Comparison of ENCODE assay signal across 1 cellular context in genomic region chr21:34074283-34075098, GRCh38.
TF ChIP-seq lines count a peak whose summit lies in the region.

No MANE protein-coding gene starts in this region.

TF ChIP-seq in K562, 482 proteins besides CTCF, POLR2A, EP300 and RAD21 (continued from another document and continues in another):
- TF ChIP-seq, protein P1, sequence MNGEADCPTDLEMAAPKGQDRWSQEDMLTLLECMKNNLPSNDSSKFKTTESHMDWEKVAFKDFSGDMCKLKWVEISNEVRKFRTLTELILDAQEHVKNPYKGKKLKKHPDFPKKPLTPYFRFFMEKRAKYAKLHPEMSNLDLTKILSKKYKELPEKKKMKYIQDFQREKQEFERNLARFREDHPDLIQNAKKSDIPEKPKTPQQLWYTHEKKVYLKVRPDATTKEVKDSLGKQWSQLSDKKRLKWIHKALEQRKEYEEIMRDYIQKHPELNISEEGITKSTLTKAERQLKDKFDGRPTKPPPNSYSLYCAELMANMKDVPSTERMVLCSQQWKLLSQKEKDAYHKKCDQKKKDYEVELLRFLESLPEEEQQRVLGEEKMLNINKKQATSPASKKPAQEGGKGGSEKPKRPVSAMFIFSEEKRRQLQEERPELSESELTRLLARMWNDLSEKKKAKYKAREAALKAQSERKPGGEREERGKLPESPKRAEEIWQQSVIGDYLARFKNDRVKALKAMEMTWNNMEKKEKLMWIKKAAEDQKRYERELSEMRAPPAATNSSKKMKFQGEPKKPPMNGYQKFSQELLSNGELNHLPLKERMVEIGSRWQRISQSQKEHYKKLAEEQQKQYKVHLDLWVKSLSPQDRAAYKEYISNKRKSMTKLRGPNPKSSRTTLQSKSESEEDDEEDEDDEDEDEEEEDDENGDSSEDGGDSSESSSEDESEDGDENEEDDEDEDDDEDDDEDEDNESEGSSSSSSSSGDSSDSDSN (IDR thresholded peaks at IDR 0.05; ENCODE audit: borderline replicate concordance in 1 of 2, low read depth in 2 of 2, low read length in 2 of 2) = peak in 1 of 2 experiments; percentile 10; a peak in 1 of 4 replicates
- TF ChIP-seq MEIS2 (IDR thresholded peaks at IDR 0.05; ENCODE audit: partially characterized antibody) (no peak), NBN (IDR thresholded peaks at IDR 0.05; ENCODE audit: low read depth) (no peak), ZNF77 (CRISPR knock-in tag; IDR thresholded peaks at IDR 0.05) (no peak), NFRKB (IDR thresholded peaks at IDR 0.05; ENCODE audit: low read depth) (no peak), GABPA (tag; conservative IDR thresholded peaks at IDR 0.05; ENCODE audit: low read depth) (0 out of 2 replicates have a peak, but pooled peaks have one; percentile 3), TRIM24 (IDR thresholded peaks at IDR 0.05) (no peak), HMGN3 (IDR thresholded peaks at IDR 0.05; ENCODE audit: borderline replicate concordance, extremely low read depth, insufficient read length, low read depth, low read length) (peak; percentile 1), RFX7 (CRISPR knock-in tag; IDR thresholded peaks at IDR 0.05) (no peak), JUN (IDR thresholded peaks at IDR 0.05; ENCODE audit: borderline replicate concordance, low read depth, low read length) (no peak), JUN (CRISPR knock-in tag; IDR thresholded peaks at IDR 0.05; ENCODE audit: borderline replicate concordance) (0 out of 2 replicates have a peak, but pooled peaks have one; percentile 42), ZNF133 (CRISPR knock-in tag; IDR thresholded peaks at IDR 0.05) (no peak), XRCC5 (IDR thresholded peaks at IDR 0.05; ENCODE audit: low read depth, low read length) (0 out of 2 replicates have a peak, but pooled peaks have one; percentile 28), SRSF9 (IDR thresholded peaks at IDR 0.05; ENCODE audit: borderline replicate concordance, low read depth, low read length) (no peak), RNF2 (IDR thresholded peaks at IDR 0.05) (no peak), REST (CRISPR knock-in tag; IDR thresholded peaks at IDR 0.05; ENCODE audit: low read depth) (0 out of 2 replicates have a peak, but pooled peaks have one; percentile 53), ZNF79 (CRISPR knock-in tag; IDR thresholded peaks at IDR 0.05; ENCODE audit: low read depth) (no peak), ZKSCAN3 (CRISPR knock-in tag; IDR thresholded peaks at IDR 0.05) (no peak), CCAR2 (IDR thresholded peaks at IDR 0.05; ENCODE audit: low read depth, low read length) (no peak), GABPB2 (CRISPR knock-in tag; conservative IDR thresholded peaks at IDR 0.05) (no peak), HNRNPLL (IDR thresholded peaks at IDR 0.05; ENCODE audit: low read depth, low read length, poor library complexity, severe bottlenecking) (peak; percentile 33), NR2C1 (IDR thresholded peaks at IDR 0.05) (no peak), NR2C1 (tag; IDR thresholded peaks at IDR 0.05) (no peak), ZNF146 (CRISPR knock-in tag; IDR thresholded peaks at IDR 0.05; ENCODE audit: unreplicated experiment) (no peak), POLR2G (IDR thresholded peaks at IDR 0.05; ENCODE audit: low read depth, low read length) (no peak), CBX5 (IDR thresholded peaks at IDR 0.05; ENCODE audit: borderline replicate concordance, low read depth) (no peak), NFXL1 (CRISPR knock-in tag; IDR thresholded peaks at IDR 0.05) (no peak), ZNF507 (tag; conservative IDR thresholded peaks at IDR 0.05) (no peak), ATF6 (CRISPR knock-in tag; IDR thresholded peaks at IDR 0.05) (no peak), ZC3H4 (CRISPR knock-in tag; IDR thresholded peaks at IDR 0.05; ENCODE audit: borderline replicate concordance) (peak; percentile 62; the same call in 1 of the 2 replicates), EGR1 (conservative IDR thresholded peaks at IDR 0.05) (0 out of 2 replicates have a peak, but pooled peaks have one; percentile 40), CBX2 (IDR thresholded peaks at IDR 0.05; ENCODE audit: insufficient read depth, low read length, poor library complexity, severe bottlenecking) (no peak)
- TF ChIP-seq, protein P2, sequence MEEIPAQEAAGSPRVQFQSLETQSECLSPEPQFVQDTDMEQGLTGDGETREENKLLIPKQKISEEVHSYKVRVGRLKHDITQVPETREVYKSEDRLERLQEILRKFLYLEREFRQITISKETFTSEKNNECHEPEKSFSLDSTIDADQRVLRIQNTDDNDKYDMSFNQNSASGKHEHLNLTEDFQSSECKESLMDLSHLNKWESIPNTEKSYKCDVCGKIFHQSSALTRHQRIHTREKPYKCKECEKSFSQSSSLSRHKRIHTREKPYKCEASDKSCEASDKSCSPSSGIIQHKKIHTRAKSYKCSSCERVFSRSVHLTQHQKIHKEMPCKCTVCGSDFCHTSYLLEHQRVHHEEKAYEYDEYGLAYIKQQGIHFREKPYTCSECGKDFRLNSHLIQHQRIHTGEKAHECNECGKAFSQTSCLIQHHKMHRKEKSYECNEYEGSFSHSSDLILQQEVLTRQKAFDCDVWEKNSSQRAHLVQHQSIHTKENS (CRISPR knock-in tag; IDR thresholded peaks at IDR 0.05) = no peak
- TF ChIP-seq, protein P3, sequence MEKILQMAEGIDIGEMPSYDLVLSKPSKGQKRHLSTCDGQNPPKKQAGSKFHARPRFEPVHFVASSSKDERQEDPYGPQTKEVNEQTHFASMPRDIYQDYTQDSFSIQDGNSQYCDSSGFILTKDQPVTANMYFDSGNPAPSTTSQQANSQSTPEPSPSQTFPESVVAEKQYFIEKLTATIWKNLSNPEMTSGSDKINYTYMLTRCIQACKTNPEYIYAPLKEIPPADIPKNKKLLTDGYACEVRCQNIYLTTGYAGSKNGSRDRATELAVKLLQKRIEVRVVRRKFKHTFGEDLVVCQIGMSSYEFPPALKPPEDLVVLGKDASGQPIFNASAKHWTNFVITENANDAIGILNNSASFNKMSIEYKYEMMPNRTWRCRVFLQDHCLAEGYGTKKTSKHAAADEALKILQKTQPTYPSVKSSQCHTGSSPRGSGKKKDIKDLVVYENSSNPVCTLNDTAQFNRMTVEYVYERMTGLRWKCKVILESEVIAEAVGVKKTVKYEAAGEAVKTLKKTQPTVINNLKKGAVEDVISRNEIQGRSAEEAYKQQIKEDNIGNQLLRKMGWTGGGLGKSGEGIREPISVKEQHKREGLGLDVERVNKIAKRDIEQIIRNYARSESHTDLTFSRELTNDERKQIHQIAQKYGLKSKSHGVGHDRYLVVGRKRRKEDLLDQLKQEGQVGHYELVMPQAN (IDR thresholded peaks at IDR 0.05; ENCODE audit: borderline replicate concordance) = peak; percentile 28; the same call in 1 of the 2 replicates
- TF ChIP-seq, protein P4, sequence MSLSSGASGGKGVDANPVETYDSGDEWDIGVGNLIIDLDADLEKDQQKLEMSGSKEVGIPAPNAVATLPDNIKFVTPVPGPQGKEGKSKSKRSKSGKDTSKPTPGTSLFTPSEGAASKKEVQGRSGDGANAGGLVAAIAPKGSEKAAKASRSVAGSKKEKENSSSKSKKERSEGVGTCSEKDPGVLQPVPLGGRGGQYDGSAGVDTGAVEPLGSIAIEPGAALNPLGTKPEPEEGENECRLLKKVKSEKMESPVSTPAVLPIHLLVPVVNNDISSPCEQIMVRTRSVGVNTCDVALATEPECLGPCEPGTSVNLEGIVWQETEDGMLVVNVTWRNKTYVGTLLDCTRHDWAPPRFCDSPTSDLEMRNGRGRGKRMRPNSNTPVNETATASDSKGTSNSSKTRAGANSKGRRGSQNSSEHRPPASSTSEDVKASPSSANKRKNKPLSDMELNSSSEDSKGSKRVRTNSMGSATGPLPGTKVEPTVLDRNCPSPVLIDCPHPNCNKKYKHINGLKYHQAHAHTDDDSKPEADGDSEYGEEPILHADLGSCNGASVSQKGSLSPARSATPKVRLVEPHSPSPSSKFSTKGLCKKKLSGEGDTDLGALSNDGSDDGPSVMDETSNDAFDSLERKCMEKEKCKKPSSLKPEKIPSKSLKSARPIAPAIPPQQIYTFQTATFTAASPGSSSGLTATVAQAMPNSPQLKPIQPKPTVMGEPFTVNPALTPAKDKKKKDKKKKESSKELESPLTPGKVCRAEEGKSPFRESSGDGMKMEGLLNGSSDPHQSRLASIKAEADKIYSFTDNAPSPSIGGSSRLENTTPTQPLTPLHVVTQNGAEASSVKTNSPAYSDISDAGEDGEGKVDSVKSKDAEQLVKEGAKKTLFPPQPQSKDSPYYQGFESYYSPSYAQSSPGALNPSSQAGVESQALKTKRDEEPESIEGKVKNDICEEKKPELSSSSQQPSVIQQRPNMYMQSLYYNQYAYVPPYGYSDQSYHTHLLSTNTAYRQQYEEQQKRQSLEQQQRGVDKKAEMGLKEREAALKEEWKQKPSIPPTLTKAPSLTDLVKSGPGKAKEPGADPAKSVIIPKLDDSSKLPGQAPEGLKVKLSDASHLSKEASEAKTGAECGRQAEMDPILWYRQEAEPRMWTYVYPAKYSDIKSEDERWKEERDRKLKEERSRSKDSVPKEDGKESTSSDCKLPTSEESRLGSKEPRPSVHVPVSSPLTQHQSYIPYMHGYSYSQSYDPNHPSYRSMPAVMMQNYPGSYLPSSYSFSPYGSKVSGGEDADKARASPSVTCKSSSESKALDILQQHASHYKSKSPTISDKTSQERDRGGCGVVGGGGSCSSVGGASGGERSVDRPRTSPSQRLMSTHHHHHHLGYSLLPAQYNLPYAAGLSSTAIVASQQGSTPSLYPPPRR (CRISPR knock-in tag; IDR thresholded peaks at IDR 0.05; ENCODE audit: borderline replicate concordance) = no peak
- TF ChIP-seq, protein P5, sequence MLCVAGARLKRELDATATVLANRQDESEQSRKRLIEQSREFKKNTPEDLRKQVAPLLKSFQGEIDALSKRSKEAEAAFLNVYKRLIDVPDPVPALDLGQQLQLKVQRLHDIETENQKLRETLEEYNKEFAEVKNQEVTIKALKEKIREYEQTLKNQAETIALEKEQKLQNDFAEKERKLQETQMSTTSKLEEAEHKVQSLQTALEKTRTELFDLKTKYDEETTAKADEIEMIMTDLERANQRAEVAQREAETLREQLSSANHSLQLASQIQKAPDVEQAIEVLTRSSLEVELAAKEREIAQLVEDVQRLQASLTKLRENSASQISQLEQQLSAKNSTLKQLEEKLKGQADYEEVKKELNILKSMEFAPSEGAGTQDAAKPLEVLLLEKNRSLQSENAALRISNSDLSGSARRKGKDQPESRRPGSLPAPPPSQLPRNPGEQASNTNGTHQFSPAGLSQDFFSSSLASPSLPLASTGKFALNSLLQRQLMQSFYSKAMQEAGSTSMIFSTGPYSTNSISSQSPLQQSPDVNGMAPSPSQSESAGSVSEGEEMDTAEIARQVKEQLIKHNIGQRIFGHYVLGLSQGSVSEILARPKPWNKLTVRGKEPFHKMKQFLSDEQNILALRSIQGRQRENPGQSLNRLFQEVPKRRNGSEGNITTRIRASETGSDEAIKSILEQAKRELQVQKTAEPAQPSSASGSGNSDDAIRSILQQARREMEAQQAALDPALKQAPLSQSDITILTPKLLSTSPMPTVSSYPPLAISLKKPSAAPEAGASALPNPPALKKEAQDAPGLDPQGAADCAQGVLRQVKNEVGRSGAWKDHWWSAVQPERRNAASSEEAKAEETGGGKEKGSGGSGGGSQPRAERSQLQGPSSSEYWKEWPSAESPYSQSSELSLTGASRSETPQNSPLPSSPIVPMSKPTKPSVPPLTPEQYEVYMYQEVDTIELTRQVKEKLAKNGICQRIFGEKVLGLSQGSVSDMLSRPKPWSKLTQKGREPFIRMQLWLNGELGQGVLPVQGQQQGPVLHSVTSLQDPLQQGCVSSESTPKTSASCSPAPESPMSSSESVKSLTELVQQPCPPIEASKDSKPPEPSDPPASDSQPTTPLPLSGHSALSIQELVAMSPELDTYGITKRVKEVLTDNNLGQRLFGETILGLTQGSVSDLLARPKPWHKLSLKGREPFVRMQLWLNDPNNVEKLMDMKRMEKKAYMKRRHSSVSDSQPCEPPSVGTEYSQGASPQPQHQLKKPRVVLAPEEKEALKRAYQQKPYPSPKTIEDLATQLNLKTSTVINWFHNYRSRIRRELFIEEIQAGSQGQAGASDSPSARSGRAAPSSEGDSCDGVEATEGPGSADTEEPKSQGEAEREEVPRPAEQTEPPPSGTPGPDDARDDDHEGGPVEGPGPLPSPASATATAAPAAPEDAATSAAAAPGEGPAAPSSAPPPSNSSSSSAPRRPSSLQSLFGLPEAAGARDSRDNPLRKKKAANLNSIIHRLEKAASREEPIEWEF (CRISPR knock-in tag; IDR thresholded peaks at IDR 0.05) = 0 out of 2 replicates have a peak, but pooled peaks have one; percentile 4
